In genomic region chr12:22634883-22635282, GRCh38 we compare ENCODE assay signal across 15 cellular contexts. TPM values are rescaled to one million over a fixed set of nuclear protein-coding genes. Genes with fewer than 3 reads are reported as not detected.
DNase-seq lines count a peak whose midpoint lies in the region; ATAC-seq, FAIRE-seq and TF ChIP-seq lines count a peak whose summit lies in the region.
"Had no signal": no experiment of that assay in that cellular context is flagged by ENCODE, and none has a peak within 500 bp of the region (broad histone marks: within the 10 kb centered on the region; RNA-seq: fewer than 3 reads in every experiment).

No MANE protein-coding gene starts in this region.

- peak overlapping the region; percentile 34 for H3K9ac ChIP-seq in Loucy (ENCODE audit: low read depth, low read length, poor library complexity, severe bottlenecking)
- H3K9ac ChIP-seq: BLaER1 treated with 17β-estradiol and CSF1 and Interleukin-3, amounts not matched to agents 10 nM and 100 nM had no signal

- intact Hi-C loops in CD8-positive, alpha-beta T cell (cut with DNase I, micrococcal nuclease), result no loop called here
- intact Hi-C loops in activated CD4-positive, alpha-beta memory T cell treated with anti-CD3 and anti-CD28 coated beads for 36 hours (cut with micrococcal nuclease), result no loop called here

- peaks cover 11% of the 10 kb centered on the region for H3K4me1 ChIP-seq in CD8-positive, alpha-beta T cell (ENCODE audit: insufficient read depth, low read length)
- peaks cover 42% of the 10 kb centered on the region for H3K4me1 ChIP-seq in Loucy (ENCODE audit: insufficient read depth, low read length, poor library complexity, severe bottlenecking)
- H3K4me1 ChIP-seq: Peyer's patch had no signal

- peaks cover 83% of the 10 kb centered on the region for H4K20me1 ChIP-seq in Loucy (ENCODE audit: insufficient read depth, low read length, poor library complexity, severe bottlenecking)

- H3K27me3 Mint-ChIP-seq in CD8-positive, alpha-beta T cell (ENCODE audit: low read depth), result no peaks in the 10 kb centered on the region
- no peaks in the 10 kb centered on the region for H3K27me3 Mint-ChIP-seq in mesothelial cell of epicardium (ENCODE audit: low read depth)
- H3K27me3 Mint-ChIP-seq in activated CD4-positive, alpha-beta memory T cell treated with anti-CD3 and anti-CD28 coated beads for 36 hours, result no peaks in the 10 kb centered on the region

- H2AFZ ChIP-seq in Loucy (ENCODE audit: low read length), result no peak overlapping the region
- H2AFZ ChIP-seq: GM23248 had no signal

- no peak overlapping the region for H3K4me3 ChIP-seq in CD8-positive, alpha-beta T cell (ENCODE audit: low read depth, low read length)
- H3K4me3 ChIP-seq in Loucy (ENCODE audit: low read length, poor library complexity, severe bottlenecking), result peak overlapping the region; percentile 2
- H3K4me3 ChIP-seq in bronchial epithelial cell (ENCODE audit: low read depth, low read length), result no peak overlapping the region
- H3K4me3 ChIP-seq: A549; BLaER1 treated with 17β-estradiol and CSF1 and Interleukin-3, amounts not matched to agents 10 nM and 100 nM; GM23248; Peyer's patch had no signal

- CTCF ChIA-PET in CD8-positive, alpha-beta T cell (lab: Charles Lee), result interaction anchor here (1.1 kb wide), 1 partner anchor 176 kb away, joined by 3 read pairs; no protein-coding TSS in a partner anchor
- CTCF ChIA-PET in activated CD4-positive, alpha-beta memory T cell treated with anti-CD3 and anti-CD28 coated beads for 36 hours (lab: Charles Lee), result interaction anchor here (0.6 to 2.0 kb wide), 3 partner anchors 36 to 1004 kb away, joined by 3 to 6 read pairs (median 4); no protein-coding TSS in a partner anchor

- no peaks in the 10 kb centered on the region for H3K9me3 ChIP-seq in CD8-positive, alpha-beta T cell (ENCODE audit: low read length)
- H3K9me3 ChIP-seq in Loucy (ENCODE audit: insufficient read depth, low read depth, low read length), result no peaks in the 10 kb centered on the region
- H3K9me3 ChIP-seq: A549, Peyer's patch had no signal

- peaks cover 67% of the 10 kb centered on the region for H3K4me1 Mint-ChIP-seq in CD8-positive, alpha-beta T cell (ENCODE audit: low read depth)
- H3K4me1 Mint-ChIP-seq in mesothelial cell of epicardium, result peaks cover 11% of the 10 kb centered on the region
- peaks cover 50% of the 10 kb centered on the region for H3K4me1 Mint-ChIP-seq in activated CD4-positive, alpha-beta memory T cell treated with anti-CD3 and anti-CD28 coated beads for 36 hours (ENCODE audit: low read depth)
- peaks cover 53% of the 10 kb centered on the region for H3K4me1 Mint-ChIP-seq in stimulated activated effector memory CD8-positive, alpha-beta T cell treated with anti-CD3 and anti-CD28 coated beads, Interleukin-12 subunit alpha, Interleukin-12 subunit beta, amount 100 ng/mL, for 72 hours

- FAIRE-seq in bronchial epithelial cell (lab: Jason Lieb, UNC), result no peak
- FAIRE-seq: G401.6 had no signal

- no peaks in the 10 kb centered on the region for H3K9me3 Mint-ChIP-seq in CD8-positive, alpha-beta T cell
- no peaks in the 10 kb centered on the region for H3K9me3 Mint-ChIP-seq in mesothelial cell of epicardium
- H3K9me3 Mint-ChIP-seq in activated CD4-positive, alpha-beta memory T cell treated with anti-CD3 and anti-CD28 coated beads for 36 hours, result no peaks in the 10 kb centered on the region
- no peaks in the 10 kb centered on the region for H3K9me3 Mint-ChIP-seq in stimulated activated effector memory CD8-positive, alpha-beta T cell treated with anti-CD3 and anti-CD28 coated beads, Interleukin-12 subunit alpha, Interleukin-12 subunit beta, amount 100 ng/mL, for 72 hours

- H3K36me3 Mint-ChIP-seq in CD8-positive, alpha-beta T cell, result peaks cover 29% of the 10 kb centered on the region
- H3K36me3 Mint-ChIP-seq in mesothelial cell of epicardium, result peaks cover 11% of the 10 kb centered on the region
- peaks cover 24% of the 10 kb centered on the region for H3K36me3 Mint-ChIP-seq in activated CD4-positive, alpha-beta memory T cell treated with anti-CD3 and anti-CD28 coated beads for 36 hours
- peaks cover 78% of the 10 kb centered on the region for H3K36me3 Mint-ChIP-seq in stimulated activated effector memory CD8-positive, alpha-beta T cell treated with anti-CD3 and anti-CD28 coated beads, Interleukin-12 subunit alpha, Interleukin-12 subunit beta, amount 100 ng/mL, for 72 hours

- TF ChIP-seq CTCF in CD8-positive, alpha-beta T cell (IDR thresholded peaks at IDR 0.05), result no peak
- TF ChIP-seq CTCF in Loucy (conservative IDR thresholded peaks at IDR 0.05; ENCODE audit: low read length) (no peak), bronchial epithelial cell (IDR thresholded peaks at IDR 0.05; ENCODE audit: insufficient read depth, low read length, severe bottlenecking) (no peak), mesothelial cell of epicardium (IDR thresholded peaks at IDR 0.05; ENCODE audit: unreplicated experiment) (no peak)

- H3K27ac Mint-ChIP-seq in CD8-positive, alpha-beta T cell, result no peak overlapping the region
- peak overlapping the region; percentile 56 for H3K27ac Mint-ChIP-seq in mesothelial cell of epicardium
- H3K27ac Mint-ChIP-seq in activated CD4-positive, alpha-beta memory T cell treated with anti-CD3 and anti-CD28 coated beads for 36 hours, result no peak overlapping the region
- H3K27ac Mint-ChIP-seq in stimulated activated effector memory CD8-positive, alpha-beta T cell treated with anti-CD3 and anti-CD28 coated beads, Interleukin-12 subunit alpha, Interleukin-12 subunit beta, amount 100 ng/mL, for 72 hours, result no peak overlapping the region

- no peaks in the 10 kb centered on the region for H3K27me3 ChIP-seq in CD8-positive, alpha-beta T cell (ENCODE audit: insufficient read depth, low read length)
- H3K27me3 ChIP-seq in Loucy (ENCODE audit: insufficient read depth, low read length, poor library complexity, severe bottlenecking) (no peaks in the 10 kb centered on the region), bronchial epithelial cell (ENCODE audit: control insufficient read depth, insufficient read depth, low read length) (no peaks in the 10 kb centered on the region)
- H3K27me3 ChIP-seq: BLaER1 treated with 17β-estradiol and CSF1 and Interleukin-3, amounts not matched to agents 10 nM and 100 nM; Peyer's patch had no signal

- POLR2A ChIA-PET in CD8-positive, alpha-beta T cell (lab: Charles Lee), result no interaction called here
- POLR2A ChIA-PET in activated CD4-positive, alpha-beta memory T cell treated with anti-CD3 and anti-CD28 coated beads for 36 hours (lab: Charles Lee), result no interaction called here

- no peak for DNase-seq in CD8-positive, alpha-beta T cell
- DNase-seq in bronchial epithelial cell (ENCODE audit: low read depth) (peak; percentile 26), mesothelial cell of epicardium (ENCODE audit: low spot score in 2 of 2, unreplicated experiment in 2 of 2) (no peak), hepatic stellate cell (ENCODE audit: low spot score) (no peak)
- no peak for DNase-seq in activated CD4-positive, alpha-beta memory T cell treated with anti-CD3 and anti-CD28 coated beads for 36 hours
- DNase-seq in stimulated activated effector memory CD8-positive, alpha-beta T cell treated with anti-CD3 and anti-CD28 coated beads, Interleukin-12 subunit alpha, Interleukin-12 subunit beta, amount 100 ng/mL, for 72 hours (ENCODE audit: low spot score in 2 of 2), result no peak
- DNase-seq: DMS 273 treated with DMSO at 0.1 percent for 48 hours, GM23248, NCI-H1105, NCI-H2081 treated with DMSO at 0.1 percent for 48 hours, Peyer's patch had no signal

- peak overlapping the region; percentile 35 for H3K4me3 Mint-ChIP-seq in CD8-positive, alpha-beta T cell
- H3K4me3 Mint-ChIP-seq in mesothelial cell of epicardium, result no peak overlapping the region
- H3K4me3 Mint-ChIP-seq in activated CD4-positive, alpha-beta memory T cell treated with anti-CD3 and anti-CD28 coated beads for 36 hours, result no peak overlapping the region
- H3K4me3 Mint-ChIP-seq in stimulated activated effector memory CD8-positive, alpha-beta T cell treated with anti-CD3 and anti-CD28 coated beads, Interleukin-12 subunit alpha, Interleukin-12 subunit beta, amount 100 ng/mL, for 72 hours, result no peak overlapping the region

- ATAC-seq in CD8-positive, alpha-beta T cell, result no peak
- no peak for ATAC-seq in stimulated activated effector memory CD8-positive, alpha-beta T cell treated with anti-CD3 and anti-CD28 coated beads, Interleukin-12 subunit alpha, Interleukin-12 subunit beta, amount 100 ng/mL, for 72 hours
- ATAC-seq: A549 had no signal

- H3F3A ChIP-seq in Loucy (ENCODE audit: low read depth), result no peaks in the 10 kb centered on the region

- peak overlapping the region; percentile 32 for H3K4me2 ChIP-seq in Loucy (ENCODE audit: low read depth, low read length, poor library complexity, severe bottlenecking)
- H3K4me2 ChIP-seq: A549; BLaER1 treated with 17β-estradiol and CSF1 and Interleukin-3, amounts not matched to agents 10 nM and 100 nM had no signal

- H3K9me2 ChIP-seq in Loucy (replicated peaks; ENCODE audit: low read depth, low read length), result no peaks in the 10 kb centered on the region

- H3K36me3 ChIP-seq in CD8-positive, alpha-beta T cell (ENCODE audit: insufficient read depth, low read length), result no peaks in the 10 kb centered on the region
- H3K36me3 ChIP-seq in Loucy (ENCODE audit: insufficient read depth, low read length), result 0 out of 2 replicates have a peak, but pooled peaks cover 4% of the 10 kb centered on the region
- H3K36me3 ChIP-seq in bronchial epithelial cell (ENCODE audit: control insufficient read depth, insufficient read depth, low read length), result peaks cover 3% of the 10 kb centered on the region
- H3K36me3 ChIP-seq: Peyer's patch had no signal

- H3K27ac ChIP-seq in CD8-positive, alpha-beta T cell (ENCODE audit: low read depth, low read length), result no peak overlapping the region
- H3K27ac ChIP-seq: A549; BLaER1 treated with 17β-estradiol and CSF1 and Interleukin-3, amounts not matched to agents 10 nM and 100 nM; Peyer's patch had no signal

- peaks cover 92% of the 10 kb centered on the region for H3K79me2 ChIP-seq in Loucy (ENCODE audit: insufficient read depth, low read length)

RNA-seq across cellular contexts. Expression of gene ETNK1, which starts 9.9 kb away (rescaled TPM):
- total RNA-seq in CD8-positive, alpha-beta T cell, result 10 to 100 TPM; 17.1 to 23.3 TPM
- total RNA-seq in bronchial epithelial cell (9.7 and 24.3 TPM in 2 replicates), mesothelial cell of epicardium (99.4 to 106 TPM (median 105 TPM) in 3 replicates)
- total RNA-seq in activated CD4-positive, alpha-beta memory T cell treated with anti-CD3 and anti-CD28 coated beads for 36 hours, result 10 to 100 TPM; 59.0 to 61.0 TPM
